ENCODE assay signal across 19 cellular contexts in genomic region chr5:14669975-14670374, GRCh38. TPM values are rescaled to one million over a fixed set of nuclear protein-coding genes. Genes with fewer than 3 reads are reported as not detected.
DNase-seq lines count a peak whose midpoint lies in the region; ATAC-seq and TF ChIP-seq lines count a peak whose summit lies in the region.
"Had no signal": no experiment of that assay in that cellular context is flagged by ENCODE, and none has a peak within 500 bp of the region (broad histone marks: within the 10 kb centered on the region; RNA-seq: fewer than 3 reads in every experiment).

No MANE protein-coding gene starts in this region.

- peaks cover 19% of the 10 kb centered on the region for H3K36me3 ChIP-seq in WERI-Rb-1
- H3K36me3 ChIP-seq: left ventricle myocardium inferior had no signal

- peak overlapping the region; percentile 70 for H3K27ac Mint-ChIP-seq in activated CD4-positive, alpha-beta memory T cell treated with anti-CD3 and anti-CD28 coated beads, Interleukin-2, amount 10 ng/mL, durations not matched to agents 7 days and 5 days

- no peak for TF ChIP-seq CTCF in WERI-Rb-1 (IDR thresholded peaks at IDR 0.05; ENCODE audit: low read depth, low read length)

- H3K27ac ChIP-seq in WERI-Rb-1: no peak overlapping the region
- H3K27ac ChIP-seq: BLaER1, hepatocyte had no signal

- H3K4me3 ChIP-seq in WERI-Rb-1 (ENCODE audit: low read depth, low read length): no peak overlapping the region
- H3K4me3 ChIP-seq: BLaER1, hepatocyte, left ventricle myocardium inferior had no signal

- DNase-seq in AG08395 (ENCODE audit: low spot score): peak; percentile 20
- DNase-seq in ELR (ENCODE audit: low read depth): peak; percentile 45
- DNase-seq in activated CD4-positive, alpha-beta memory T cell treated with anti-CD3 and anti-CD28 coated beads, Interleukin-2, amount 10 ng/mL, durations not matched to agents 7 days and 5 days: no peak
- DNase-seq in NCI-H1694 treated with DMSO at 0.1 percent for 48 hours (lab: John Stamatoyannopoulos, UW): no peak
- no peak for DNase-seq in nucleus accumbens (lab: John Stamatoyannopoulos, UW)
- no peak for DNase-seq in WERI-Rb-1
- DNase-seq in NCI-H226: no peak
- DNase-seq: central memory CD4-positive, alpha-beta T cell; left ventricle myocardium inferior; naive B cell; NCI-H1092 treated with DMSO at 0.1 percent for 48 hours; NCI-H446; OCI-M1; retina; stimulated activated CD4-positive, alpha-beta T cell treated with anti-CD3 and anti-CD28 coated beads, Interleukin-1b, Interleukin-23, amount 100 ng/mL, for 48 hours; stimulated activated CD8-positive, alpha-beta memory T cell treated with anti-CD3 and anti-CD28 coated beads, Interleukin-4, amount 100 ng/mL, for 48 hours had no signal

- no peak overlapping the region for H3K4me3 Mint-ChIP-seq in activated CD4-positive, alpha-beta memory T cell treated with anti-CD3 and anti-CD28 coated beads, Interleukin-2, amount 10 ng/mL, durations not matched to agents 7 days and 5 days

- peaks cover 47% of the 10 kb centered on the region for H3K36me3 Mint-ChIP-seq in activated CD4-positive, alpha-beta memory T cell treated with anti-CD3 and anti-CD28 coated beads, Interleukin-2, amount 10 ng/mL, durations not matched to agents 7 days and 5 days (ENCODE audit: low read depth)

- H3K4me1 Mint-ChIP-seq in activated CD4-positive, alpha-beta memory T cell treated with anti-CD3 and anti-CD28 coated beads, Interleukin-2, amount 10 ng/mL, durations not matched to agents 7 days and 5 days: peaks cover 81% of the 10 kb centered on the region

- CTCF ChIA-PET in activated CD4-positive, alpha-beta memory T cell treated with anti-CD3 and anti-CD28 coated beads, Interleukin-2, amount 10 ng/mL, durations not matched to agents 7 days and 5 days (lab: Charles Lee): interaction anchor here (1.0 to 5.2 kb wide), 3 partner anchors 15 to 323 kb away, joined by 3 to 25 read pairs (median 4); no protein-coding TSS in a partner anchor

- H3K27me3 ChIP-seq in WERI-Rb-1 (ENCODE audit: insufficient read depth, low read depth, severe bottlenecking): no peaks in the 10 kb centered on the region
- H3K27me3 ChIP-seq: BLaER1, hepatocyte had no signal

- ATAC-seq in esophagus mucosa: peak; percentile 46

- no peaks in the 10 kb centered on the region for H3K9me3 ChIP-seq in WERI-Rb-1 (ENCODE audit: severe bottlenecking)
- H3K9me3 ChIP-seq: BLaER1, left ventricle myocardium inferior had no signal

- POLR2A ChIA-PET in activated CD4-positive, alpha-beta memory T cell treated with anti-CD3 and anti-CD28 coated beads, Interleukin-2, amount 10 ng/mL, durations not matched to agents 7 days and 5 days (lab: Charles Lee): interaction anchor here (0.8 to 1.2 kb wide), 4 partner anchors 37 to 203 kb away, joined by 3 to 4 read pairs (median 4); no protein-coding TSS in a partner anchor

- no peaks in the 10 kb centered on the region for H3K27me3 Mint-ChIP-seq in activated CD4-positive, alpha-beta memory T cell treated with anti-CD3 and anti-CD28 coated beads, Interleukin-2, amount 10 ng/mL, durations not matched to agents 7 days and 5 days
- H3K27me3 Mint-ChIP-seq: naive B cell had no signal

- no peaks in the 10 kb centered on the region for H3K9me3 Mint-ChIP-seq in activated CD4-positive, alpha-beta memory T cell treated with anti-CD3 and anti-CD28 coated beads, Interleukin-2, amount 10 ng/mL, durations not matched to agents 7 days and 5 days
- H3K9me3 Mint-ChIP-seq: naive B cell had no signal

RNA-seq across cellular contexts. Expression of gene OTULIN, which starts 5.5 kb away (rescaled TPM):
- 10 to 100 TPM; 69.6 to 71.7 TPM for total RNA-seq in activated CD4-positive, alpha-beta memory T cell treated with anti-CD3 and anti-CD28 coated beads, Interleukin-2, amount 10 ng/mL, durations not matched to agents 7 days and 5 days
- total RNA-seq in esophagus mucosa: 26.1 TPM

Comparison
In these comparisons a context has a peak if more than half of its experiments do, and no peak if none do; other contexts are left out.
1. DNase-seq: peak in AG08395 (single experiment) and ELR (single experiment); none in activated CD4-positive, alpha-beta memory T cell treated with anti-CD3 and anti-CD28 coated beads, Interleukin-2, amount 10 ng/mL, durations not matched to agents 7 days and 5 days (single experiment), NCI-H1694 treated with DMSO at 0.1 percent for 48 hours (single experiment), nucleus accumbens (0 of 56), WERI-Rb-1 (single experiment) and NCI-H226 (single experiment).